In genomic region chr1:116226017-116226416, GRCh38 we compare ENCODE assay signal across 28 cellular contexts.
A peak's percentile ranks its signal among the peaks of the same experiment; 100 is the strongest.
DNase-seq lines count a peak whose midpoint lies in the region; ATAC-seq lines count a peak whose summit lies in the region.
"Had no signal": no experiment of that assay in that cellular context is flagged by ENCODE, and none has a peak within 500 bp of the region (broad histone marks: within the 10 kb centered on the region; RNA-seq: fewer than 3 reads in every experiment).

No MANE protein-coding gene starts in this region.

- peak; percentile 62 for DNase-seq in SK-MEL-5 (ENCODE audit: low read depth, low spot score)
- DNase-seq in NCI-H187 (lab: John Stamatoyannopoulos, UW), result no peak
- DNase-seq in central memory CD4-positive, alpha-beta T cell, result no peak
- DNase-seq in NCI-H510A treated with DMSO at 0.1 percent for 48 hours (lab: John Stamatoyannopoulos, UW), result no peak
- DNase-seq: activated CD4-positive, alpha-beta T cell treated with anti-CD3 and anti-CD28 coated beads for 48 hours; activated naive CD4-positive, alpha-beta T cell; activated T-cell treated with anti-CD3 and anti-CD28 coated beads, Interleukin-2, amount 50 U/mL, for 48 hours; body of pancreas; Caco-2; DND-41; GOT3; head of caudate nucleus; left colon; mesendoderm; naive B cell; NCI-H1105; nucleus accumbens; RPMI8226; stimulated activated naive CD4-positive, alpha-beta T cell; testis had no signal

- ATAC-seq in GM18868 (IDR thresholded peaks at IDR 0.05; ENCODE audit: unreplicated experiment), result peak; percentile 55
- peak; percentile 49 for ATAC-seq in HG03432 (IDR thresholded peaks at IDR 0.05; ENCODE audit: unreplicated experiment)
- no peak for ATAC-seq in GM19395 (IDR thresholded peaks at IDR 0.05; ENCODE audit: unreplicated experiment)
- ATAC-seq: A549, body of pancreas, left colon had no signal

- no peak overlapping the region for H3K9ac ChIP-seq in BLaER1

- peaks cover 35% of the 10 kb centered on the region for H3K4me1 ChIP-seq in BLaER1
- H3K4me1 ChIP-seq: A549, Caco-2, vagina had no signal

- no peak overlapping the region for H3K27ac ChIP-seq in BLaER1
- H3K27ac ChIP-seq: A549, epithelial cell of prostate, SK-N-MC, testis, vagina had no signal

- no peaks in the 10 kb centered on the region for H3K36me3 ChIP-seq in BLaER1
- H3K36me3 ChIP-seq: vagina had no signal

- H4K20me1 ChIP-seq in BLaER1, result no peaks in the 10 kb centered on the region

- in situ Hi-C loops in SK-MEL-5 (cut with HindIII; ENCODE audit: low pct_unique_long_range_greater_than_20kb, low sequenced_read_pairs), result no loop called here

- H3K27me3 ChIP-seq in BLaER1, result no peaks in the 10 kb centered on the region
- H3K27me3 ChIP-seq: body of pancreas, testis, vagina had no signal

- peak overlapping the region; percentile 55 for H3K4me2 ChIP-seq in BLaER1
- H3K4me2 ChIP-seq: A549 had no signal

- no peaks in the 10 kb centered on the region for H3K9me3 ChIP-seq in BLaER1
- H3K9me3 ChIP-seq: A549, body of pancreas, Caco-2, testis, vagina had no signal

- H3K4me3 ChIP-seq in BLaER1, result no peak overlapping the region
- H3K4me3 ChIP-seq: A549, body of pancreas, SK-N-MC, testis, vagina had no signal
